ENCODE assay signal across 8 cellular contexts in genomic region chr11:68206211-68206610, GRCh38. TPM values are rescaled to one million over a fixed set of nuclear protein-coding genes. Genes with fewer than 3 reads are reported as not detected.
DNase-seq lines count a peak whose midpoint lies in the region; ATAC-seq and TF ChIP-seq lines count a peak whose summit lies in the region.

No MANE protein-coding gene starts in this region.

- DNase-seq in D341Med (ENCODE audit: low spot score) (peak; percentile 47), HL-60 (ENCODE audit: low read depth in 1 of 2, low spot score in 1 of 2) (peak in 1 of 2 experiments; percentile 54), NCI-H748 treated with DMSO at 0.1 percent for 48 hours (lab: John Stamatoyannopoulos, UW) (peak; percentile 65), astrocyte of the spinal cord (ENCODE audit: low read depth, low spot score) (peak; percentile 73), iPS-NIHi7 (ENCODE audit: extremely low spot score) (peak; percentile 62), lower leg skin (ENCODE audit: low spot score in 2 of 2) (no peak)
- DNase-seq in stimulated activated naive B cell treated with anti-CD40 and anti-IgM and Interleukin-4, amounts not matched to agents 10 μg/mL and 1 μg/mL and 100 μg/mL, for 72 hours, result no peak

- peak; percentile 60 to 61 for ATAC-seq in stimulated activated naive B cell treated with anti-CD40 and anti-IgM and Interleukin-4, amounts not matched to agents 10 μg/mL and 1 μg/mL and 100 μg/mL, for 72 hours (replicated peaks)
- ATAC-seq in GM21515 (IDR thresholded peaks at IDR 0.05; ENCODE audit: unreplicated experiment), result no peak

- no peaks in the 10 kb centered on the region for H3K27me3 Mint-ChIP-seq in stimulated activated naive B cell treated with anti-CD40 and anti-IgM and Interleukin-4, amounts not matched to agents 10 μg/mL and 1 μg/mL and 100 μg/mL, for 72 hours

- peaks cover 36 to 63% of the 10 kb centered on the region in 2 donors for H3K4me1 Mint-ChIP-seq in stimulated activated naive B cell treated with anti-CD40 and anti-IgM and Interleukin-4, amounts not matched to agents 10 μg/mL and 1 μg/mL and 100 μg/mL, for 72 hours

- TF ChIP-seq POLR2A in lower leg skin (IDR thresholded peaks at IDR 0.05), result no peak

- in situ Hi-C loops in astrocyte of the spinal cord (cut with HindIII; ENCODE audit: low sequenced_read_pairs), result no loop called here

- 31 to 32% methylated on average over 5 of the region's 5 CpGs for WGBS in lower leg skin, 2 donors

- H3K27ac ChIP-seq in HL-60 (replicated peaks), result no peak overlapping the region

- peak; percentile 87 for TF ChIP-seq CTCF in HL-60 (IDR thresholded peaks at IDR 0.05; ENCODE audit: insufficient read depth, low read length)
- TF ChIP-seq CTCF in astrocyte of the spinal cord (IDR thresholded peaks at IDR 0.05; ENCODE audit: low read depth, low read length), result peak; percentile 84
- no peak for TF ChIP-seq CTCF in lower leg skin (IDR thresholded peaks at IDR 0.05)

- no peaks in the 10 kb centered on the region for H3K9me3 Mint-ChIP-seq in stimulated activated naive B cell treated with anti-CD40 and anti-IgM and Interleukin-4, amounts not matched to agents 10 μg/mL and 1 μg/mL and 100 μg/mL, for 72 hours

- no peak overlapping the region for H3K27ac Mint-ChIP-seq in stimulated activated naive B cell treated with anti-CD40 and anti-IgM and Interleukin-4, amounts not matched to agents 10 μg/mL and 1 μg/mL and 100 μg/mL, for 72 hours

- no peaks in the 10 kb centered on the region for H3K36me3 Mint-ChIP-seq in stimulated activated naive B cell treated with anti-CD40 and anti-IgM and Interleukin-4, amounts not matched to agents 10 μg/mL and 1 μg/mL and 100 μg/mL, for 72 hours

- no peak overlapping the region for H3K4me3 ChIP-seq in HL-60 (replicated peaks; ENCODE audit: insufficient read depth, low read length)
- no peak overlapping the region for H3K4me3 ChIP-seq in astrocyte of the spinal cord (ENCODE audit: low read depth, low read length)
- no peak overlapping the region for H3K4me3 ChIP-seq in lower leg skin (ENCODE audit: low read depth, poor library complexity, severe bottlenecking)

- no peaks in the 10 kb centered on the region for H3K27me3 ChIP-seq in HL-60 (ENCODE audit: insufficient read depth, poor library complexity, severe bottlenecking)

- intact Hi-C loops in lower leg skin (cut with DNase I; ENCODE audit: low total_unique reads), result no loop called here

- no peak overlapping the region for H3K4me3 Mint-ChIP-seq in stimulated activated naive B cell treated with anti-CD40 and anti-IgM and Interleukin-4, amounts not matched to agents 10 μg/mL and 1 μg/mL and 100 μg/mL, for 72 hours

RNA-seq across cellular contexts. Expression of gene KMT5B, which starts 6.9 kb away (rescaled TPM):
- total RNA-seq in lower leg skin, result 10 to 100 TPM; 26.3 to 34.9 (median 34.0) TPM

Comparison
In these comparisons a context has a peak if more than half of its experiments do, and no peak if none do; other contexts are left out.
1. DNase-seq: peak in D341Med (single experiment), NCI-H748 treated with DMSO at 0.1 percent for 48 hours (single experiment), astrocyte of the spinal cord (single experiment) and iPS-NIHi7 (single experiment); none in stimulated activated naive B cell treated with anti-CD40 and anti-IgM and Interleukin-4, amounts not matched to agents 10 μg/mL and 1 μg/mL and 100 μg/mL, for 72 hours (single experiment) and lower leg skin (0 of 2).
2. CTCF ChIP-seq: peak in HL-60 (single experiment) and astrocyte of the spinal cord (single experiment); none in lower leg skin (0 of 3).